8 cellular contexts compared by ENCODE assay signal in the genomic region with DNA sequence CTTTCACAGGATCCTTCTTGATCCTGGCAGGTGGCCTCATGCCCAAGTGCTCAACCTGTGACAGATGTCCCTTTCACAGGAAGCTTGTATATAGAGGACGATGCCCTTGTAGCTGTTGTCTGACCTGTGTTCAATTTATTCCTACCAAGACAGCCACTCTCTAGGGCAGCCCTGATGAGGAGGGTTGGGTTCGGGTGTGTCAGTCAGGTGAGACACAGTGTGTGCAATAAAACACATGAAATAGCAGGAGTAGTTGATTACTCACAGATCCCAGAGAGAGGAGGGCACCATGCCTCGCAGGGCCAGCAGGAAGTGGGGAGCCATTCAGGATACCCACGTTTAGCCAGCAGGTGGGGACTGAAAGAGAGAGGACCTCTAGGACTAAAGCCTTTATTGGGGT. TPM values are rescaled to one million over a fixed set of nuclear protein-coding genes. Genes with fewer than 3 reads are reported as not detected.
DNase-seq lines count a peak whose midpoint lies in the region; ATAC-seq, FAIRE-seq and TF ChIP-seq lines count a peak whose summit lies in the region.
"Not testable (repeated sequence)": the region's sequence is repeated elsewhere in the genome, so short reads cannot be mapped to it uniquely, and the experiment has no call there.

No MANE protein-coding gene starts in this region.

- not testable (repeated sequence) for TF ChIP-seq POLR2A in A549 (IDR thresholded peaks at IDR 0.05; ENCODE audit: low read length); upper lobe of left lung (IDR thresholded peaks at IDR 0.05)

- not testable (repeated sequence) for FAIRE-seq in A549 (lab: Jason Lieb, UNC)

- H3K9me2 ChIP-seq in PC-3 (replicated peaks; ENCODE audit: low read length), result not testable (repeated sequence)

- H3K36me3 Mint-ChIP-seq in activated CD4-positive, alpha-beta T cell treated with anti-CD3 and anti-CD28 coated beads, Interleukin-2, amount 10 ng/mL, durations not matched to agents 24 days and 14 days (ENCODE audit: low read depth); stimulated activated effector memory CD8-positive, alpha-beta T cell treated with anti-CD3 and anti-CD28 coated beads, Interleukin-12 subunit alpha, Interleukin-12 subunit beta, amount 100 ng/mL, for 72 hours: not testable (repeated sequence)

- not testable (repeated sequence) for H3K36me3 ChIP-seq in PC-3 (ENCODE audit: low read depth, low read length); colonic mucosa; upper lobe of left lung

- H3K4me2 ChIP-seq in A549; PC-3 (ENCODE audit: low read length): not testable (repeated sequence)

- not testable (repeated sequence) for H3K4me3 ChIP-seq in A549; PC-3 (ENCODE audit: low read length); colonic mucosa; upper lobe of left lung

- not testable (repeated sequence) for H2AFZ ChIP-seq in PC-3 (ENCODE audit: low read length)

- TF ChIP-seq EP300 in A549 (IDR thresholded peaks at IDR 0.05); upper lobe of left lung (IDR thresholded peaks at IDR 0.05): not testable (repeated sequence)

- not testable (repeated sequence) for H3K4me1 Mint-ChIP-seq in activated CD4-positive, alpha-beta T cell treated with anti-CD3 and anti-CD28 coated beads, Interleukin-2, amount 10 ng/mL, durations not matched to agents 24 days and 14 days; stimulated activated effector memory CD8-positive, alpha-beta T cell treated with anti-CD3 and anti-CD28 coated beads, Interleukin-12 subunit alpha, Interleukin-12 subunit beta, amount 100 ng/mL, for 72 hours

- not testable (repeated sequence) for H4K20me1 ChIP-seq in PC-3 (ENCODE audit: low read length)

- BruUV-seq in PC-3 (replicated peaks; lab: Mats Ljungman, UMichigan), result not testable (repeated sequence)

- intact Hi-C loops in PC-3 (cut with micrococcal nuclease); activated CD4-positive, alpha-beta T cell treated with anti-CD3 and anti-CD28 coated beads, Interleukin-2, amount 10 ng/mL, durations not matched to agents 24 days and 14 days (cut with micrococcal nuclease); colonic mucosa (cut with DNase I): not testable (repeated sequence)

- not testable (repeated sequence) for H3K9ac ChIP-seq in PC-3 (ENCODE audit: low read length); colonic mucosa (ENCODE audit: low read depth in 2 of 2, low read length in 2 of 2)

- ATAC-seq in A549, result peak; percentile 21 to 38; a peak in 2 of 6 replicates
- peak; percentile 43 for ATAC-seq in PC-3
- ATAC-seq in foreskin keratinocyte, result peak; percentile 71
- ATAC-seq in stimulated activated effector memory CD8-positive, alpha-beta T cell treated with anti-CD3 and anti-CD28 coated beads, Interleukin-12 subunit alpha, Interleukin-12 subunit beta, amount 100 ng/mL, for 72 hours, result peak; percentile 37
- ATAC-seq in upper lobe of left lung (ENCODE audit: low FRiP score in 2 of 2), result peak; percentile 11 to 23

- not testable (repeated sequence) for H3K27ac ChIP-seq in A549; PC-3 (ENCODE audit: low read length); colonic mucosa; foreskin keratinocyte; upper lobe of left lung

- not testable (repeated sequence) for H3K4me1 ChIP-seq in A549; PC-3 (ENCODE audit: insufficient read depth, low read length); colonic mucosa; foreskin keratinocyte; upper lobe of left lung

- not testable (repeated sequence) for H3K9me3 ChIP-seq in A549; PC-3 (ENCODE audit: low read length); colonic mucosa; upper lobe of left lung

- H3K4me3 Mint-ChIP-seq in activated CD4-positive, alpha-beta T cell treated with anti-CD3 and anti-CD28 coated beads, Interleukin-2, amount 10 ng/mL, durations not matched to agents 24 days and 14 days; stimulated activated effector memory CD8-positive, alpha-beta T cell treated with anti-CD3 and anti-CD28 coated beads, Interleukin-12 subunit alpha, Interleukin-12 subunit beta, amount 100 ng/mL, for 72 hours: not testable (repeated sequence)

- H3K27me3 Mint-ChIP-seq in activated CD4-positive, alpha-beta T cell treated with anti-CD3 and anti-CD28 coated beads, Interleukin-2, amount 10 ng/mL, durations not matched to agents 24 days and 14 days, result not testable (repeated sequence)

- not testable (repeated sequence) for H3F3A ChIP-seq in PC-3 (ENCODE audit: low read length, unreplicated experiment)

- CTCF ChIA-PET in A549 (lab: Yijun Ruan, JAX); PC-3 (lab: Charles Lee): not testable (repeated sequence)

- not testable (repeated sequence) for TF ChIP-seq RAD21 in A549 (conservative IDR thresholded peaks at IDR 0.05 in 1 of 2, IDR thresholded peaks at IDR 0.05 in 1 of 2)

- POLR2A ChIA-PET in A549 (lab: Yijun Ruan, JAX); PC-3 (lab: Charles Lee; ENCODE audit: unreplicated experiment): not testable (repeated sequence)

- not testable (repeated sequence) for H3K9me3 Mint-ChIP-seq in activated CD4-positive, alpha-beta T cell treated with anti-CD3 and anti-CD28 coated beads, Interleukin-2, amount 10 ng/mL, durations not matched to agents 24 days and 14 days; stimulated activated effector memory CD8-positive, alpha-beta T cell treated with anti-CD3 and anti-CD28 coated beads, Interleukin-12 subunit alpha, Interleukin-12 subunit beta, amount 100 ng/mL, for 72 hours

- not testable (repeated sequence) for H3K27ac Mint-ChIP-seq in activated CD4-positive, alpha-beta T cell treated with anti-CD3 and anti-CD28 coated beads, Interleukin-2, amount 10 ng/mL, durations not matched to agents 24 days and 14 days; stimulated activated effector memory CD8-positive, alpha-beta T cell treated with anti-CD3 and anti-CD28 coated beads, Interleukin-12 subunit alpha, Interleukin-12 subunit beta, amount 100 ng/mL, for 72 hours

- not testable (repeated sequence) for H3K79me2 ChIP-seq in PC-3 (ENCODE audit: low read length)

- DNase-seq in A549 (ENCODE audit: low read depth in 1 of 2, low spot score in 1 of 2); PC-3; foreskin keratinocyte; stimulated activated effector memory CD8-positive, alpha-beta T cell treated with anti-CD3 and anti-CD28 coated beads, Interleukin-12 subunit alpha, Interleukin-12 subunit beta, amount 100 ng/mL, for 72 hours (ENCODE audit: low spot score in 2 of 2); upper lobe of left lung: not testable (repeated sequence)
- peak; percentile 48 for DNase-seq in activated CD4-positive, alpha-beta T cell treated with anti-CD3 and anti-CD28 coated beads, Interleukin-2, amount 10 ng/mL, durations not matched to agents 24 days and 14 days
- DNase-seq in colonic mucosa, result peak; percentile 81
- peak; percentile 73 for DNase-seq in mesenteric fat pad (ENCODE audit: low spot score)

- 0% methylated on average over 1 of the region's 4 CpGs for WGBS in A549 (ENCODE audit: missing lambda C conversion rate)
- 66% methylated on average over 2 of the region's 4 CpGs; no CpG with 5 or more reads in 1 of the 2 donors for WGBS in upper lobe of left lung, 2 donors

- TF ChIP-seq CTCF in A549 (IDR thresholded peaks at IDR 0.05); PC-3 (conservative IDR thresholded peaks at IDR 0.05; ENCODE audit: low read depth, low read length); colonic mucosa (IDR thresholded peaks at IDR 0.05); foreskin keratinocyte (conservative IDR thresholded peaks at IDR 0.05); upper lobe of left lung (IDR thresholded peaks at IDR 0.05): not testable (repeated sequence)

- not testable (repeated sequence) for H3K27me3 ChIP-seq in PC-3 (ENCODE audit: low read length); colonic mucosa; foreskin keratinocyte; upper lobe of left lung

RNA-seq across cellular contexts. Expression of a gene that starts 52.7 kb away (rescaled TPM):
- polyA plus RNA-seq in A549 (2011; rRNA removed), result 76.8 and 153 TPM in 2 replicates
- polyA plus RNA-seq in A549 (2012; cell fraction: cytosol; rRNA removed), result 95.5 and 105 TPM in 2 replicates
- polyA plus RNA-seq in A549 (2012; cell fraction: nucleus; rRNA removed), result 45.3 and 48.6 TPM in 2 replicates
- polyA plus RNA-seq in A549 (2017; fragmentation: RNase III; extraction: RNeasy Plus Mini Kit Qiagen cat#74134 plus additional on column Dnase treatment), result 53.7 to 59.1 TPM (median 56.8 TPM) in 3 replicates
- polyA minus RNA-seq in A549 (2011; rRNA and poly(A)+ RNA removed), result 52.1 and 61.8 TPM in 2 replicates
- 218 and 241 TPM in 2 replicates for total RNA-seq in PC-3 (2014; rRNA removed)
- 94.4 and 102 TPM in 2 replicates for total RNA-seq in activated CD4-positive, alpha-beta T cell treated with anti-CD3 and anti-CD28 coated beads, Interleukin-2, amount 10 ng/mL, durations not matched to agents 24 days and 14 days
- 100 to 1,000 TPM in 1 of 2 donors, 10 to 100 TPM in 1; 62.9 to 140 TPM for total RNA-seq in colonic mucosa
- total RNA-seq in foreskin keratinocyte, result 106 and 154 TPM in 2 replicates
- polyA plus RNA-seq in foreskin keratinocyte, result 94.9 and 147 TPM in 2 replicates
- 15.6 TPM for total RNA-seq in mesenteric fat pad
- total RNA-seq in upper lobe of left lung, result 10 to 100 TPM; 16.3 to 46.8 (median 30.4) TPM

Comparison
In these comparisons a context has a peak if more than half of its experiments do, and no peak if none do; other contexts are left out.
1. ATAC-seq: peak in every context shown above with its lines; median percentile 71 in foreskin keratinocyte; 43 in PC-3; 37 in stimulated activated effector memory CD8-positive, alpha-beta T cell treated with anti-CD3 and anti-CD28 coated beads, Interleukin-12 subunit alpha, Interleukin-12 subunit beta, amount 100 ng/mL, for 72 hours; 30 in A549; 17 in upper lobe of left lung.